1 cellular context compared by ENCODE assay signal in the genomic region with DNA sequence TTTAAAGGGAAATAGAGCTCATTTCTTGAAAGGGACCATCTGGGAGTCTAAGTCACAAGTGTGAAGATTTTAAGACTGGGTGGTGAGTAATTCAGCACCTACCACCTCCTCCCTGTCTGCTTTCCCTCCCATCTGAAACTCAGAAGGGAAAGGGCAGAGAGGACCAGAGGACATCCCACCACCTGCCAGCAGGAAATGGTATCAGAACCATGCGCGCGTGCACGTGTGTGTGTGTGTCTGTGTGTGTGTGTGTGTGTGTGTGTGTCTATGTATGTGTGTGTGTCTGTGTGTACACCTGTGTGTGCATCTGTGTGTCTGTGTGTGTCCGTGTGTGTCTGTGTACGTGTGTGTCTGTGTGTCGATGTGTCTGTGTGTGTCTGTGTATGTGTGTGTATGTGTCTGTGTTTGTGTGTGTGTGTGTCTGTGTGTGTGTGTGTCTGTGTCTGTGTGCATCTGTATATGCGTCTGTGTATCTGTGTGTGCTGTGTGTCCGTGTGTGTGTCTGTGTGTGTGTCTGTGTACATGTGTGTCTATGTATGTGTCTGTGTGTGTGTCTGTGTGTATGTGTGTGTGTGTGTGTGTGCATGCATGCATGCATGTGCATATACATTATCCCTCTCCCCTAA.
A peak's percentile ranks its signal among the peaks of the same experiment; 100 is the strongest.
TF ChIP-seq lines count a peak whose summit lies in the region.

No MANE protein-coding gene starts in this region.

TF ChIP-seq in GM12878, 131 proteins besides CTCF, POLR2A, EP300 and RAD21 (continued from another document):
- TF ChIP-seq, protein P1, sequence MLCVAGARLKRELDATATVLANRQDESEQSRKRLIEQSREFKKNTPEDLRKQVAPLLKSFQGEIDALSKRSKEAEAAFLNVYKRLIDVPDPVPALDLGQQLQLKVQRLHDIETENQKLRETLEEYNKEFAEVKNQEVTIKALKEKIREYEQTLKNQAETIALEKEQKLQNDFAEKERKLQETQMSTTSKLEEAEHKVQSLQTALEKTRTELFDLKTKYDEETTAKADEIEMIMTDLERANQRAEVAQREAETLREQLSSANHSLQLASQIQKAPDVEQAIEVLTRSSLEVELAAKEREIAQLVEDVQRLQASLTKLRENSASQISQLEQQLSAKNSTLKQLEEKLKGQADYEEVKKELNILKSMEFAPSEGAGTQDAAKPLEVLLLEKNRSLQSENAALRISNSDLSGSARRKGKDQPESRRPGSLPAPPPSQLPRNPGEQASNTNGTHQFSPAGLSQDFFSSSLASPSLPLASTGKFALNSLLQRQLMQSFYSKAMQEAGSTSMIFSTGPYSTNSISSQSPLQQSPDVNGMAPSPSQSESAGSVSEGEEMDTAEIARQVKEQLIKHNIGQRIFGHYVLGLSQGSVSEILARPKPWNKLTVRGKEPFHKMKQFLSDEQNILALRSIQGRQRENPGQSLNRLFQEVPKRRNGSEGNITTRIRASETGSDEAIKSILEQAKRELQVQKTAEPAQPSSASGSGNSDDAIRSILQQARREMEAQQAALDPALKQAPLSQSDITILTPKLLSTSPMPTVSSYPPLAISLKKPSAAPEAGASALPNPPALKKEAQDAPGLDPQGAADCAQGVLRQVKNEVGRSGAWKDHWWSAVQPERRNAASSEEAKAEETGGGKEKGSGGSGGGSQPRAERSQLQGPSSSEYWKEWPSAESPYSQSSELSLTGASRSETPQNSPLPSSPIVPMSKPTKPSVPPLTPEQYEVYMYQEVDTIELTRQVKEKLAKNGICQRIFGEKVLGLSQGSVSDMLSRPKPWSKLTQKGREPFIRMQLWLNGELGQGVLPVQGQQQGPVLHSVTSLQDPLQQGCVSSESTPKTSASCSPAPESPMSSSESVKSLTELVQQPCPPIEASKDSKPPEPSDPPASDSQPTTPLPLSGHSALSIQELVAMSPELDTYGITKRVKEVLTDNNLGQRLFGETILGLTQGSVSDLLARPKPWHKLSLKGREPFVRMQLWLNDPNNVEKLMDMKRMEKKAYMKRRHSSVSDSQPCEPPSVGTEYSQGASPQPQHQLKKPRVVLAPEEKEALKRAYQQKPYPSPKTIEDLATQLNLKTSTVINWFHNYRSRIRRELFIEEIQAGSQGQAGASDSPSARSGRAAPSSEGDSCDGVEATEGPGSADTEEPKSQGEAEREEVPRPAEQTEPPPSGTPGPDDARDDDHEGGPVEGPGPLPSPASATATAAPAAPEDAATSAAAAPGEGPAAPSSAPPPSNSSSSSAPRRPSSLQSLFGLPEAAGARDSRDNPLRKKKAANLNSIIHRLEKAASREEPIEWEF (IDR thresholded peaks at IDR 0.05; ENCODE audit: insufficient replicate concordance, low read depth, low read length): no peak
- TF ChIP-seq IKZF2 (IDR thresholded peaks at IDR 0.05) (peak; percentile 88 to 92), YY1 (IDR thresholded peaks at IDR 0.05; ENCODE audit: low read depth, low read length) (no peak), RAD51 (IDR thresholded peaks at IDR 0.05) (peak; percentile 45), RB1 (IDR thresholded peaks at IDR 0.05; ENCODE audit: borderline replicate concordance) (peak; percentile 24; the same call in 1 of the 2 replicates), POU2F2 (IDR thresholded peaks at IDR 0.05; ENCODE audit: borderline replicate concordance, low read depth, low read length) (no peak), SMARCA5 (IDR thresholded peaks at IDR 0.05) (0 out of 2 replicates have a peak, but pooled peaks have one; percentile 66), ZNF274 (IDR thresholded peaks at IDR 0.05; ENCODE audit: insufficient read depth, insufficient read length) (no peak), FOXK2 (IDR thresholded peaks at IDR 0.05) (peak; percentile 42; the same call in 1 of the 2 replicates), IKZF1 (conservative IDR thresholded peaks at IDR 0.05) (peak; percentile 80), MLLT1 (IDR thresholded peaks at IDR 0.05) (peak; percentile 96), HDGF (IDR thresholded peaks at IDR 0.05) (peak; percentile 98), MEF2B (IDR thresholded peaks at IDR 0.05; ENCODE audit: partially characterized antibody, poor library complexity, severe bottlenecking) (peak; percentile 43), E4F1 (IDR thresholded peaks at IDR 0.05; ENCODE audit: borderline replicate concordance, partially characterized antibody) (peak; percentile 54), IRF4 (IDR thresholded peaks at IDR 0.05; ENCODE audit: low read depth, low read length) (0 out of 2 replicates have a peak, but pooled peaks have one; percentile 48), CEBPB (IDR thresholded peaks at IDR 0.05; ENCODE audit: borderline replicate concordance in 1 of 2, low read depth in 2 of 2, low read length in 2 of 2) (no peak)
- TF ChIP-seq, protein P2, sequence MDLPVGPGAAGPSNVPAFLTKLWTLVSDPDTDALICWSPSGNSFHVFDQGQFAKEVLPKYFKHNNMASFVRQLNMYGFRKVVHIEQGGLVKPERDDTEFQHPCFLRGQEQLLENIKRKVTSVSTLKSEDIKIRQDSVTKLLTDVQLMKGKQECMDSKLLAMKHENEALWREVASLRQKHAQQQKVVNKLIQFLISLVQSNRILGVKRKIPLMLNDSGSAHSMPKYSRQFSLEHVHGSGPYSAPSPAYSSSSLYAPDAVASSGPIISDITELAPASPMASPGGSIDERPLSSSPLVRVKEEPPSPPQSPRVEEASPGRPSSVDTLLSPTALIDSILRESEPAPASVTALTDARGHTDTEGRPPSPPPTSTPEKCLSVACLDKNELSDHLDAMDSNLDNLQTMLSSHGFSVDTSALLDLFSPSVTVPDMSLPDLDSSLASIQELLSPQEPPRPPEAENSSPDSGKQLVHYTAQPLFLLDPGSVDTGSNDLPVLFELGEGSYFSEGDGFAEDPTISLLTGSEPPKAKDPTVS (IDR thresholded peaks at IDR 0.05; ENCODE audit: low read depth, low read length): no peak
- TF ChIP-seq, protein P3, sequence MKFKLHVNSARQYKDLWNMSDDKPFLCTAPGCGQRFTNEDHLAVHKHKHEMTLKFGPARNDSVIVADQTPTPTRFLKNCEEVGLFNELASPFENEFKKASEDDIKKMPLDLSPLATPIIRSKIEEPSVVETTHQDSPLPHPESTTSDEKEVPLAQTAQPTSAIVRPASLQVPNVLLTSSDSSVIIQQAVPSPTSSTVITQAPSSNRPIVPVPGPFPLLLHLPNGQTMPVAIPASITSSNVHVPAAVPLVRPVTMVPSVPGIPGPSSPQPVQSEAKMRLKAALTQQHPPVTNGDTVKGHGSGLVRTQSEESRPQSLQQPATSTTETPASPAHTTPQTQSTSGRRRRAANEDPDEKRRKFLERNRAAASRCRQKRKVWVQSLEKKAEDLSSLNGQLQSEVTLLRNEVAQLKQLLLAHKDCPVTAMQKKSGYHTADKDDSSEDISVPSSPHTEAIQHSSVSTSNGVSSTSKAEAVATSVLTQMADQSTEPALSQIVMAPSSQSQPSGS (IDR thresholded peaks at IDR 0.05; ENCODE audit: low read length): no peak
- TF ChIP-seq, protein P4, sequence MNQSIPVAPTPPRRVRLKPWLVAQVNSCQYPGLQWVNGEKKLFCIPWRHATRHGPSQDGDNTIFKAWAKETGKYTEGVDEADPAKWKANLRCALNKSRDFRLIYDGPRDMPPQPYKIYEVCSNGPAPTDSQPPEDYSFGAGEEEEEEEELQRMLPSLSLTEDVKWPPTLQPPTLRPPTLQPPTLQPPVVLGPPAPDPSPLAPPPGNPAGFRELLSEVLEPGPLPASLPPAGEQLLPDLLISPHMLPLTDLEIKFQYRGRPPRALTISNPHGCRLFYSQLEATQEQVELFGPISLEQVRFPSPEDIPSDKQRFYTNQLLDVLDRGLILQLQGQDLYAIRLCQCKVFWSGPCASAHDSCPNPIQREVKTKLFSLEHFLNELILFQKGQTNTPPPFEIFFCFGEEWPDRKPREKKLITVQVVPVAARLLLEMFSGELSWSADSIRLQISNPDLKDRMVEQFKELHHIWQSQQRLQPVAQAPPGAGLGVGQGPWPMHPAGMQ (IDR thresholded peaks at IDR 0.05; ENCODE audit: borderline replicate concordance): 0 out of 2 replicates have a peak, but pooled peaks have one; percentile 36
